24 cellular contexts compared by ENCODE assay signal in the genomic region with DNA sequence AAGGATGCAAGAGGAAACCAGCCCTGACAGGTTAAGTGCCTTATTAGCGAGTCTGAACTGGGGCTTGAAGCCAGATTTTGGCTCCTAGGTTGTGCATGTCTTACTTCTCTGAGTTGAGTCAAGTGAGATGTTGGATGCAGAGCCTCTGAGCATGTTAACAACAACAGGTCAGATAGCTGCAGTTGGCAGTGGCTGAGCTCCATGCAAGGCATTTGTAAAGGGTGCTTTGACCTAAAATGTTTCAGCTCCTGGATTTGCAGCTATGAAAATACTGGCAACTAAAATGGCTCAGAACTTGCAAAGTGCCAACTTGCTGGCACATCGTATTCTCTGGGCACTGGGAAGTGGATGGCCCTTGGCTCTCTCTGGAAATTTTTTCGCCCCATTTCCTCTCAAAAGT. TPM values are rescaled to one million over a fixed set of nuclear protein-coding genes. Genes with fewer than 3 reads are reported as not detected.
A peak's percentile ranks its signal among the peaks of the same experiment; 100 is the strongest.
DNase-seq lines count a peak whose midpoint lies in the region; ATAC-seq and TF ChIP-seq lines count a peak whose summit lies in the region.
"Had no signal": no experiment of that assay in that cellular context is flagged by ENCODE, and none has a peak within 500 bp of the region (broad histone marks: within the 10 kb centered on the region; RNA-seq: fewer than 3 reads in every experiment).

No MANE protein-coding gene starts in this region.

- TF ChIP-seq CTCF in cardiac muscle cell (IDR thresholded peaks at IDR 0.05; ENCODE audit: low read depth, low read length) = no peak

- H3K9me3 ChIP-seq in SJCRH30 (replicated peaks) (no peaks in the 10 kb centered on the region; the same call in 1 of the 2 replicates), cardiac muscle cell (ENCODE audit: low read depth) (no peaks in the 10 kb centered on the region)

- DNase-seq in C1 segment of cervical spinal cord (lab: John Stamatoyannopoulos, UW) (peak in 8 of 14 donors; percentile 8 to 67 (median 34)), SJCRH30 (no peak), cardiac muscle cell (ENCODE audit: low read depth in 1 of 2, low spot score in 1 of 2) (no peak), middle frontal gyrus (ENCODE audit: extremely low spot score, low spot score) (peak; percentile 12), COR-L47 (lab: John Stamatoyannopoulos, UW) (no peak), CD1c-positive myeloid dendritic cell (ENCODE audit: extremely low spot score) (no peak)
- DNase-seq in activated effector memory CD4-positive, alpha-beta T cell treated with anti-CD3 and anti-CD28 coated beads, Interleukin-2, amount 50 U/mL, for 16 hours = no peak
- DNase-seq: activated CD4-positive, alpha-beta T cell treated with anti-CD3 and anti-CD28 coated beads, Interleukin-2, amount 50 U/mL, for 4 hours; Calu3; cerebellar nuclear complex; foreskin fibroblast; HCEC 1CT; islet precursor cell; Karpas-422; NCI-H1694 treated with DMSO at 0.1 percent for 48 hours; NCI-H774; stimulated activated CD4-positive, alpha-beta T cell treated with anti-CD3 and anti-CD28 coated beads, Interleukin-4, amount 100 ng/mL, for 4 hours; stimulated activated naive CD4-positive, alpha-beta T cell; SW 1271; T1000 had no signal

- no peak for ATAC-seq in GM21529 (IDR thresholded peaks at IDR 0.05; ENCODE audit: unreplicated experiment)

- peaks cover 8% of the 10 kb centered on the region for H3K36me3 ChIP-seq in SJCRH30
- no peaks in the 10 kb centered on the region for H3K36me3 ChIP-seq in cardiac muscle cell

- H3K27ac ChIP-seq in SJCRH30 (peak overlapping the region; percentile 38; the same call in 1 of the 2 replicates), cardiac muscle cell (peak overlapping the region; percentile 3)
- H3K27ac ChIP-seq: BLaER1 treated with 17β-estradiol and CSF1 and Interleukin-3, amounts not matched to agents 10 nM and 100 nM had no signal

- H3K4me1 ChIP-seq in SJCRH30 (peaks cover 37% of the 10 kb centered on the region), cardiac muscle cell (ENCODE audit: low read depth) (peaks cover 31% of the 10 kb centered on the region)
- H3K4me1 ChIP-seq: BLaER1 treated with 17β-estradiol and CSF1 and Interleukin-3, amounts not matched to agents 10 nM and 100 nM had no signal

- H3K27me3 ChIP-seq in SJCRH30 (no peaks in the 10 kb centered on the region), cardiac muscle cell (no peaks in the 10 kb centered on the region)
- H3K27me3 ChIP-seq: BLaER1 treated with 17β-estradiol and CSF1 and Interleukin-3, amounts not matched to agents 10 nM and 100 nM had no signal

- H3K4me3 ChIP-seq in SJCRH30 (no peak overlapping the region), cardiac muscle cell (no peak overlapping the region)
- H3K4me3 ChIP-seq: BLaER1 treated with 17β-estradiol and CSF1 and Interleukin-3, amounts not matched to agents 10 nM and 100 nM had no signal

RNA-seq across cellular contexts. Expression of a gene that starts 16.4 kb away (rescaled TPM):
- total RNA-seq in SJCRH30 (2014; rRNA removed; shearing (Covaris generic)) = 4.5 and 4.6 TPM in 2 replicates
- total RNA-seq in cardiac muscle cell = 337 and 592 TPM in 2 replicates
- 606 and 869 TPM in 2 replicates for polyA plus RNA-seq in cardiac muscle cell
- total RNA-seq: Calu3, lung microvascular endothelial cell, OCI-LY7 had no signal

RNA-seq across cellular contexts. Expression of a gene that starts 22.5 kb away (rescaled TPM):
- total RNA-seq in SJCRH30 (2014; rRNA removed; shearing (Covaris generic)) = 13.8 and 17.7 TPM in 2 replicates
- 5.2 and 11.2 TPM in 2 replicates for total RNA-seq in cardiac muscle cell
- 5.8 and 9.6 TPM in 2 replicates for polyA plus RNA-seq in cardiac muscle cell

Comparison
In these comparisons a context has a peak if more than half of its experiments do, and no peak if none do; other contexts are left out.
1. DNase-seq: peak in C1 segment of cervical spinal cord (8 of 14) and middle frontal gyrus (single experiment); none in SJCRH30 (0 of 2), cardiac muscle cell (0 of 2), activated effector memory CD4-positive, alpha-beta T cell treated with anti-CD3 and anti-CD28 coated beads, Interleukin-2, amount 50 U/mL, for 16 hours (single experiment), COR-L47 (single experiment) and CD1c-positive myeloid dendritic cell (single experiment).
2. RNA of a gene that starts 16.4 kb away (total RNA-seq): 337 to 592 TPM in cardiac muscle cell; 4.5 to 4.6 TPM in SJCRH30; every median in the first group is over 10 times any median in the second.